ENCODE assay signal across 26 cellular contexts in the genomic region with DNA sequence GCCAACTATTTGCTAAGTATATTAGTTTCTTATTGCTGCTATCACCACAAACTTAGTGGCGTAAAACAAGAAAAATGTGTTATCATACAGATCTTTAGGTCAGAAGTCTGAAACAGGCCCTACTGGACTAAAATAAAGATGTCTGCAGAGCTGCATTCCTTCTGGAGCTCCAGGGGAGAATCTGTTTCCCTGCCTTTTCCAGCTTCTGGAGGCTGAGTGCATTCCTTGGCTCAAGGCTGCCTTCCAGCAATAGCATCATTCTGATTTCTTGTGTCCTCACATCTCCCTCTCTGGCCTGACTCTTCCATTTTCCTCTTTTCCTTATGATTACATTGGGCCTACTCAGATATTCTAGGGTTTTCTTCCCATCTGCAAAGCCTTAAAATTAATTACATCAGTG. TPM values are rescaled to one million over a fixed set of nuclear protein-coding genes. Genes with fewer than 3 reads are reported as not detected.
DNase-seq lines count a peak whose midpoint lies in the region; TF ChIP-seq lines count a peak whose summit lies in the region.
"Had no signal": no experiment of that assay in that cellular context is flagged by ENCODE, and none has a peak within 500 bp of the region (broad histone marks: within the 10 kb centered on the region; RNA-seq: fewer than 3 reads in every experiment).

No MANE protein-coding gene starts in this region.

- no peak overlapping the region for H3K27ac ChIP-seq in hepatocyte
- H3K27ac ChIP-seq: colonic mucosa, HL-60 had no signal

- H3K9me2 ChIP-seq in hepatocyte (replicated peaks; ENCODE audit: insufficient read depth) = no peaks in the 10 kb centered on the region

- H3K9me3 Mint-ChIP-seq in neural crest cell = peaks cover 9% of the 10 kb centered on the region
- H3K9me3 Mint-ChIP-seq: activated naive CD4-positive, alpha-beta T cell treated with anti-CD3 and anti-CD28 coated beads, Interleukin-2, amount 50 U/mL, for 24 hours; stimulated activated naive CD8-positive, alpha-beta T cell treated with anti-CD3 and anti-CD28 coated beads, Interleukin-15, amount 100 ng/mL, for 72 hours had no signal

- POLR2A ChIA-PET in AG04449 (lab: Yijun Ruan, JAX) = interaction anchor here (0.6 kb wide), 1 partner anchor 9 kb away, joined by 4 read pairs; no protein-coding TSS in a partner anchor

- H3K27me3 ChIP-seq in BE2C (no peaks in the 10 kb centered on the region), hepatocyte (no peaks in the 10 kb centered on the region)
- H3K27me3 ChIP-seq: colonic mucosa had no signal

- no peak overlapping the region for H2AFZ ChIP-seq in hepatocyte

- H3K36me3 Mint-ChIP-seq in neural crest cell (ENCODE audit: low read depth) = peaks cover 11% of the 10 kb centered on the region

- H3K36me3 ChIP-seq in BE2C (no peaks in the 10 kb centered on the region), hepatocyte (replicated peaks; ENCODE audit: insufficient read depth, low read depth) (no peaks in the 10 kb centered on the region)
- H3K36me3 ChIP-seq: colonic mucosa had no signal

- TF ChIP-seq CTCF in AG04449 (IDR thresholded peaks at IDR 0.05; ENCODE audit: insufficient read depth, low read length, missing control alignments) = no peak
- no peak for TF ChIP-seq CTCF in neural crest cell (conservative IDR thresholded peaks at IDR 0.05)
- TF ChIP-seq CTCF in BE2C (IDR thresholded peaks at IDR 0.05; ENCODE audit: low read depth, low read length) = no peak
- TF ChIP-seq CTCF in hepatocyte (IDR thresholded peaks at IDR 0.05; ENCODE audit: poor library complexity) = no peak

- H3K4me2 ChIP-seq in hepatocyte = no peak overlapping the region

- CTCF ChIA-PET in AG04449 (lab: Yijun Ruan, JAX) = interaction anchor here (0.6 kb wide), 1 partner anchor 381 kb away, joined by 3 read pairs; no protein-coding TSS in a partner anchor

- H3K9me3 ChIP-seq in BE2C (no peaks in the 10 kb centered on the region), hepatocyte (ENCODE audit: low read depth) (no peaks in the 10 kb centered on the region)
- H3K9me3 ChIP-seq: colonic mucosa had no signal

- peaks cover 29% of the 10 kb centered on the region for H4K20me1 ChIP-seq in hepatocyte (ENCODE audit: insufficient read depth, poor library complexity, severe bottlenecking)

- H3K4me1 Mint-ChIP-seq in neural crest cell = peaks cover 6% of the 10 kb centered on the region

- WGBS in hepatocyte (ENCODE audit: low lambda C conversion rate, missing lambda C conversion rate) = 96% methylated on average over 1 of the region's 1 CpG

- no peak overlapping the region for H3K4me3 Mint-ChIP-seq in neural crest cell
- H3K4me3 Mint-ChIP-seq: activated naive CD4-positive, alpha-beta T cell treated with anti-CD3 and anti-CD28 coated beads, Interleukin-2, amount 50 U/mL, for 24 hours; brain; stimulated activated naive CD8-positive, alpha-beta T cell treated with anti-CD3 and anti-CD28 coated beads, Interleukin-15, amount 100 ng/mL, for 72 hours; type B pancreatic cell had no signal

- H3K27me3 Mint-ChIP-seq in neural crest cell (ENCODE audit: low read depth) = no peaks in the 10 kb centered on the region
- H3K27me3 Mint-ChIP-seq: activated naive CD4-positive, alpha-beta T cell treated with anti-CD3 and anti-CD28 coated beads, Interleukin-2, amount 50 U/mL, for 24 hours; brain; progenitor cell of endocrine pancreas; stimulated activated naive CD8-positive, alpha-beta T cell treated with anti-CD3 and anti-CD28 coated beads, Interleukin-15, amount 100 ng/mL, for 72 hours; type B pancreatic cell had no signal

- DNase-seq in AG04449 (ENCODE audit: low read depth, low spot score) = peak; percentile 66
- DNase-seq in NCI-H226 = peak; percentile 46
- DNase-seq in dedifferentiated amniotic fluid mesenchymal stem cell (ENCODE audit: extremely low spot score) = peak; percentile 41
- no peak for DNase-seq in neural crest cell (ENCODE audit: low read depth, low spot score)
- no peak for DNase-seq in epidermal melanocyte (ENCODE audit: insufficient read length, low spot score)
- DNase-seq in BE2C = no peak
- no peak for DNase-seq in stimulated activated CD4-positive, alpha-beta T cell treated with anti-CD3 and anti-CD28 coated beads, Interleukin-4, amount 100 ng/mL, for 4 hours
- no peak for DNase-seq in hepatocyte (ENCODE audit: low spot score)
- DNase-seq: activated CD4-positive, alpha-beta T cell treated with anti-CD3 and anti-CD28 coated beads for 1 hour; activated CD8-positive, alpha-beta memory T cell treated with anti-CD3 and anti-CD28 coated beads for 24 hours; activated T-cell treated with anti-CD3 and anti-CD28 coated beads, Interleukin-2, amount 50 U/mL, for 48 hours; C1 segment of cervical spinal cord; colonic mucosa; GF-D8; left cardiac atrium; midbrain; NCI-H1417 treated with DMSO at 0.1 percent for 48 hours; NCI-H526; small intestine; stimulated activated CD4-positive, alpha-beta T cell treated with anti-CD3 and anti-CD28 coated beads, Interleukin-4, amount 100 ng/mL, for 1 hour; stimulated activated naive CD8-positive, alpha-beta T cell treated with anti-CD3 and anti-CD28 coated beads, Interleukin-15, amount 100 ng/mL, for 72 hours had no signal

- H3K79me2 ChIP-seq in hepatocyte = peaks cover 98% of the 10 kb centered on the region

- H3K4me3 ChIP-seq in AG04449 (ENCODE audit: low read depth, low read length) = no peak overlapping the region
- H3K4me3 ChIP-seq in BE2C (ENCODE audit: low read depth, low read length) = no peak overlapping the region
- no peak overlapping the region for H3K4me3 ChIP-seq in hepatocyte
- H3K4me3 ChIP-seq: colonic mucosa had no signal

- H3K4me1 ChIP-seq in BE2C = peaks cover 3% of the 10 kb centered on the region; the same call in 1 of the 2 replicates
- H3K4me1 ChIP-seq in hepatocyte (ENCODE audit: insufficient read depth) = peaks cover 24% of the 10 kb centered on the region
- H3K4me1 ChIP-seq: colonic mucosa had no signal

- peak overlapping the region; percentile 1 for H3K27ac Mint-ChIP-seq in neural crest cell (ENCODE audit: unreplicated experiment)
- H3K27ac Mint-ChIP-seq: activated naive CD4-positive, alpha-beta T cell treated with anti-CD3 and anti-CD28 coated beads, Interleukin-2, amount 50 U/mL, for 24 hours; progenitor cell of endocrine pancreas; stimulated activated naive CD8-positive, alpha-beta T cell treated with anti-CD3 and anti-CD28 coated beads, Interleukin-15, amount 100 ng/mL, for 72 hours; type B pancreatic cell had no signal

RNA-seq across cellular contexts. Expression of a gene that starts 15.9 kb away (rescaled TPM):
- total RNA-seq in neural crest cell = 24.9 and 25.5 TPM in 2 replicates
- 3.6 TPM for polyA plus RNA-seq in BE2C (2012; ENCODE audit: insufficient read depth, insufficient read length, low read depth)
- total RNA-seq in hepatocyte = 140 and 150 TPM in 2 replicates
- 29.8 and 31.5 TPM in 2 replicates for polyA plus RNA-seq in hepatocyte

Comparison
In these comparisons a context has a peak if more than half of its experiments do, and no peak if none do; other contexts are left out.
1. DNase-seq: peak in AG04449 (single experiment), NCI-H226 (single experiment) and dedifferentiated amniotic fluid mesenchymal stem cell (single experiment); none in neural crest cell (single experiment), epidermal melanocyte (single experiment), BE2C (single experiment), stimulated activated CD4-positive, alpha-beta T cell treated with anti-CD3 and anti-CD28 coated beads, Interleukin-4, amount 100 ng/mL, for 4 hours (0 of 2) and hepatocyte (single experiment).